ENCODE assay signal across 8 cellular contexts in the genomic region with DNA sequence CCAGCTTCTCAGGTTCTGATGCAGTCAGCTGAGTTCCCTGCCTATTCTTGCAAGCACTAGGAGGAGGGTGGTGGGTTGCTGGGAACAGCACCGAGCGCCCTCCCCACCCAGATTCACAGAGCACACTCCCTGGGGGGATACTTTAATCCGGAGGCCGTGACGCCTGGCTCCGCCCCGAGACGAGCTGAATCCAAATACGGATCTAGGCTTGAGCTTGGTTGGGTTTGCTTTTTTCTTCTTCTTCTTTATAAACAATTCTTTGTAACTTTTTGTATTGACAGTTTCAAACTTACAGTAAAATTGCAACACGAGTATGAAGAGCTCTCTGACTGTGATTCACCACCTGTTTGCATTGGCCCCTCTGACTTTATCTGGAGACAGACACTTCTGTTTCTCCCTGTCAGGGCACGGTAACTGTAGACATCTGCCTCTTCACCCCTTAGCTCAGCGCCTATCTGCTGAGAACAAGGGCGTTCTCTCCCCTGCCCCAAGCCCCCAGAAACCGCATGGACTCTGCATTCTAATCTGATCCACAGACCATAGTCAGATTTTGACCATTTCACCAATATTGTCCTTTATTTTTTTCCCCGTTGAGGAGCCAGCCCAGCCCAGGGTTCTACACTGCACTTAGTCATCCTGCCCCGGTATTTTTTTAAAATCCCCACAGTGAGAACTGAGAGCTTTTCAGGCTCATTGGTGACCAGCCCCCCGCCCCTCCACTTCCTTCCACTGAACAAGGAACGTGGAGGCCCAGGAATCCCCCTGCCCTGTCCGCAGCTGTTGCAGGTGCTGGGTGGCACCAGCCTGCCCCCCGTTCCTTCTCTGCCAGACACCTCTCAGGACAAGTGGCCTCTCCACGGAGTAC. TPM values are rescaled to one million over a fixed set of nuclear protein-coding genes. Genes with fewer than 3 reads are reported as not detected.
A peak's percentile ranks its signal among the peaks of the same experiment; 100 is the strongest.
DNase-seq lines count a peak whose midpoint lies in the region; ATAC-seq and FAIRE-seq lines count a peak whose summit lies in the region.

No MANE protein-coding gene starts in this region.

- no peaks in the 10 kb centered on the region for H3K27me3 Mint-ChIP-seq in CD4-positive, CD25-positive, alpha-beta regulatory T cell
- no peaks in the 10 kb centered on the region for H3K27me3 Mint-ChIP-seq in activated naive CD8-positive, alpha-beta T cell

- peak; percentile 81 to 84 for ATAC-seq in CD4-positive, CD25-positive, alpha-beta regulatory T cell (ENCODE audit: low read depth in 2 of 2)
- ATAC-seq in GM21360 (IDR thresholded peaks at IDR 0.05; ENCODE audit: unreplicated experiment) (peak; percentile 36), HG02973 (IDR thresholded peaks at IDR 0.05; ENCODE audit: unreplicated experiment) (no peak)

- H3K9me3 Mint-ChIP-seq in CD4-positive, CD25-positive, alpha-beta regulatory T cell, result no peaks in the 10 kb centered on the region
- no peaks in the 10 kb centered on the region for H3K9me3 Mint-ChIP-seq in activated naive CD8-positive, alpha-beta T cell (ENCODE audit: low read depth)

- H3K4me1 ChIP-seq in CD4-positive, CD25-positive, alpha-beta regulatory T cell (ENCODE audit: control insufficient read depth, insufficient read depth, low read length, poor library complexity, severe bottlenecking), result peaks cover 62% of the 10 kb centered on the region

- H3K36me3 Mint-ChIP-seq in CD4-positive, CD25-positive, alpha-beta regulatory T cell, result peaks cover 29% of the 10 kb centered on the region
- peaks cover 8% of the 10 kb centered on the region for H3K36me3 Mint-ChIP-seq in activated naive CD8-positive, alpha-beta T cell

- H3K27ac ChIP-seq in CD4-positive, CD25-positive, alpha-beta regulatory T cell (ENCODE audit: insufficient read depth, low read length, poor library complexity, severe bottlenecking), result peak overlapping the region; percentile 75

- peaks cover 34% of the 10 kb centered on the region for H3K36me3 ChIP-seq in CD4-positive, CD25-positive, alpha-beta regulatory T cell (ENCODE audit: control insufficient read depth, insufficient read depth, low read length)

- peak overlapping the region; percentile 65 for H3K4me3 ChIP-seq in CD4-positive, CD25-positive, alpha-beta regulatory T cell (ENCODE audit: low read depth, low read length)

- FAIRE-seq in RCC 7860 (lab: Jason Lieb, UNC), result no peak

- H3K4me1 Mint-ChIP-seq in CD4-positive, CD25-positive, alpha-beta regulatory T cell, result peaks cover 21 to 74% (median 35%) of the 10 kb centered on the region in 4 donors
- peaks cover 62% of the 10 kb centered on the region for H3K4me1 Mint-ChIP-seq in activated naive CD8-positive, alpha-beta T cell (ENCODE audit: low read depth)

- no peaks in the 10 kb centered on the region for H3K27me3 ChIP-seq in CD4-positive, CD25-positive, alpha-beta regulatory T cell (ENCODE audit: control insufficient read depth, insufficient read depth, low read length)

- peak overlapping the region; percentile 88 to 99 (median 94) for H3K27ac Mint-ChIP-seq in CD4-positive, CD25-positive, alpha-beta regulatory T cell
- peak overlapping the region; percentile 97 for H3K27ac Mint-ChIP-seq in activated naive CD8-positive, alpha-beta T cell

- peak; percentile 12 to 61 (median 43) for DNase-seq in CD4-positive, CD25-positive, alpha-beta regulatory T cell
- DNase-seq in NAMALWA (ENCODE audit: low spot score) (peak; percentile 52), left kidney (ENCODE audit: low read depth, low spot score) (peak; percentile 62), RCC 7860 (ENCODE audit: low spot score) (no peak), HuH-7 (ENCODE audit: low spot score) (no peak)

- H3K4me3 Mint-ChIP-seq in CD4-positive, CD25-positive, alpha-beta regulatory T cell, result peak overlapping the region; percentile 57 to 93 (median 82)
- H3K4me3 Mint-ChIP-seq in activated naive CD8-positive, alpha-beta T cell, result peak overlapping the region; percentile 86

- no peaks in the 10 kb centered on the region for H3K9me3 ChIP-seq in CD4-positive, CD25-positive, alpha-beta regulatory T cell (ENCODE audit: control insufficient read depth in 2 of 2, low read length in 2 of 2)

RNA-seq across cellular contexts. Expression of a gene that starts 11.5 kb away (rescaled TPM):
- total RNA-seq in CD4-positive, CD25-positive, alpha-beta regulatory T cell, result 149 TPM
- 100 to 1,000 TPM in 1 of 4 donors, 10 to 100 TPM in 3; 80.4 to 100 (median 92.0) TPM for polyA plus RNA-seq in CD4-positive, CD25-positive, alpha-beta regulatory T cell

RNA-seq across cellular contexts. Expression of a gene that starts 21.8 kb away (rescaled TPM):
- 118 TPM for total RNA-seq in CD4-positive, CD25-positive, alpha-beta regulatory T cell
- polyA plus RNA-seq in CD4-positive, CD25-positive, alpha-beta regulatory T cell, result 1 to 10 TPM; 1.2 to 2.0 (median 1.5) TPM

Comparison
In these comparisons a context has a peak if more than half of its experiments do, and no peak if none do; other contexts are left out.
1. DNase-seq: peak in CD4-positive, CD25-positive, alpha-beta regulatory T cell (3 of 3), NAMALWA (single experiment) and left kidney (single experiment); none in RCC 7860 (single experiment) and HuH-7 (single experiment).